In the genomic region with DNA sequence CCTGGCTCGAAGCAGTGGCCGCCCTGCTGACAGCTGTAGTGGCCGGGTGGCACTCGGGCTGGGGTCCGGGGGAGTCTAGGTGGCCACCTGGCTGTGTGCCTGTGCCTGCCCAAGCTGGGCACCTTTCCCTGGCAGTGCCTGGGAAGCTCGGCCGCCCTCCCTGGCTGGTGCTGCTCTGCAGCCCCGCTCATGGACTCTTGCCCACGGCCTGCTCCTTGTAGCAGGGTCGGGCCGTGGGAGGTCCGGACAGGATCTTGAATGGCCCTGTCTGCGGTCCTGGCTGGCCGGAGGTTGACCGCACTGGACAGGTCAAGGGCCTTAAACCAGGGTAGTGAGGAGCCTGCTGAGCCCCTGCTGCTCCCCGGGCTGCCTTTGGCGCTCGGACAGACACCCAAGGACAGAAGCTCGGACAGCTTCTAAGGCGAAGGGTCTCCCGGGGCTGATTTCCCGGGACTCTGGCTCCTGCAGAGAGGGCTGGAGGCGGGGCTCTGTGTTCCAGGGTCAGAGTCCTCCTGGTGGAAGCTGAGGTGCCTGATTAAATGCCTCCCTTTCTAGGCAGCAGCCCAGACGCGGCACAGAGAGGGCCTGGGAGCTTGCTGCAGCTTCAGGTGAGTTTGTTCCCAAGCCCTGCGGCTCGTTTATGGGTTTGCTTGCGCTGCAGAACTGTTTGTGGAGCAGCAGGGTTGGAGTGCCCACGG, we compare ENCODE assay signal across 12 cellular contexts. TPM values are rescaled to one million over a fixed set of nuclear protein-coding genes. Genes with fewer than 3 reads are reported as not detected.
DNase-seq lines count a peak whose midpoint lies in the region; ATAC-seq, FAIRE-seq and TF ChIP-seq lines count a peak whose summit lies in the region.
"Had no signal": no experiment of that assay in that cellular context is flagged by ENCODE, and none has a peak within 500 bp of the region (broad histone marks: within the 10 kb centered on the region; RNA-seq: fewer than 3 reads in every experiment).

No MANE protein-coding gene starts in this region.

- TF ChIP-seq CTCF in kidney (IDR thresholded peaks at IDR 0.05; ENCODE audit: borderline replicate concordance, extremely low read depth, insufficient read depth): no peak

- ATAC-seq in HG02870 (IDR thresholded peaks at IDR 0.05; ENCODE audit: unreplicated experiment): no peak
- ATAC-seq: activated T-helper 17 cell treated with anti-CD3 and anti-CD28 coated beads, Interleukin-2, amount 50 U/mL, for 72 hours had no signal

- no peaks in the 10 kb centered on the region for H3K27me3 ChIP-seq in small intestine (ENCODE audit: control insufficient read depth in 2 of 2, insufficient read depth in 2 of 2, low read length in 2 of 2)

- FAIRE-seq in kidney (lab: Jason Lieb, UNC) (no peak), small intestine (lab: Jason Lieb, UNC) (no peak)

- H3K9ac ChIP-seq in kidney (ENCODE audit: low read length in 2 of 2): no peak overlapping the region

- H3K36me3 ChIP-seq in kidney (ENCODE audit: control insufficient read depth in 1 of 2, insufficient read depth in 2 of 2, low read length in 2 of 2) (no peaks in the 10 kb centered on the region), small intestine (ENCODE audit: control insufficient read depth in 2 of 2, insufficient read depth in 2 of 2, low read length in 2 of 2) (peaks cover 0 to 6% of the 10 kb centered on the region in 2 donors)
- H3K36me3 ChIP-seq: thoracic aorta had no signal

- no peaks in the 10 kb centered on the region for H3K9me3 ChIP-seq in kidney (ENCODE audit: control insufficient read depth in 1 of 2, low read length in 2 of 2)
- no peaks in the 10 kb centered on the region for H3K9me3 ChIP-seq in small intestine (ENCODE audit: control insufficient read depth, low read depth)
- H3K9me3 ChIP-seq: thoracic aorta had no signal

- WGBS in small intestine, 3 donors: 21 to 67% (median 29%) methylated on average over 28 to 29 of the region's 29 CpGs

- H3K4me3 ChIP-seq in kidney (ENCODE audit: low read length in 2 of 2): peak overlapping the region in 1 of 2 donors; percentile 25
- H3K4me3 ChIP-seq in small intestine (ENCODE audit: low read depth in 1 of 2, low read length in 2 of 2): peak overlapping the region; percentile 26 to 69
- H3K4me3 ChIP-seq: thoracic aorta had no signal

- intact Hi-C loops in kidney (cut with DNase I) (no loop called here), posterior cingulate gyrus (cut with DNase I) (no loop called here)

- H3K4me1 ChIP-seq in kidney (ENCODE audit: control insufficient read depth in 1 of 2, insufficient read depth in 1 of 2, low read depth in 1 of 2, low read length in 2 of 2) (peaks cover 8 to 22% of the 10 kb centered on the region in 2 donors), small intestine (ENCODE audit: control insufficient read depth in 2 of 2, insufficient read depth in 1 of 2, low read depth in 1 of 2, low read length in 1 of 2) (peaks cover 5 to 13% of the 10 kb centered on the region in 2 donors)

- DNase-seq in NCI-H2107 treated with DMSO at 0.1 percent for 48 hours (lab: John Stamatoyannopoulos, UW; ENCODE audit: unreplicated experiment) (peak; percentile 15), NCI-H2107 (lab: John Stamatoyannopoulos, UW) (no peak), kidney (no peak), small intestine (peak; percentile 91), posterior cingulate gyrus (no peak)
- DNase-seq: 8988T; activated CD4-positive, alpha-beta T cell treated with anti-CD3 and anti-CD28 coated beads, Interleukin-2, amount 10 ng/mL, durations not matched to agents 7 days and 5 days had no signal

- H3K27ac ChIP-seq in kidney (ENCODE audit: low read depth in 2 of 2, low read length in 2 of 2) (peak overlapping the region; percentile 20 to 71), small intestine (ENCODE audit: low read depth in 1 of 2, low read length in 1 of 2) (peak overlapping the region; percentile 95 to 99)
- H3K27ac ChIP-seq: thoracic aorta had no signal

RNA-seq across cellular contexts. Expression of a gene that starts 6.0 kb away (rescaled TPM):
- 52.9 TPM for total RNA-seq in kidney
- polyA plus RNA-seq in kidney (ENCODE audit: insufficient read depth, low read depth, low replicate concordance) (17.9 TPM), small intestine (100 to 1,000 TPM in 1 of 3 donors, 10 to 100 TPM in 2; 64.5 to 105 (median 75.9) TPM)

RNA-seq across cellular contexts. Expression of a gene that starts 26.7 kb away (rescaled TPM):
- 1.8 TPM for total RNA-seq in kidney
- polyA plus RNA-seq in kidney (ENCODE audit: insufficient read depth, low read depth, low replicate concordance): 24.4 TPM
- polyA plus RNA-seq in small intestine: not detected
- total RNA-seq: activated CD4-positive, alpha-beta T cell treated with anti-CD3 and anti-CD28 coated beads, Interleukin-2, amount 10 ng/mL, durations not matched to agents 7 days and 5 days; activated T-helper 17 cell treated with anti-CD3 and anti-CD28 coated beads, Interleukin-2, amount 50 U/mL, for 72 hours; mesenteric fat pad had no signal
- polyA plus RNA-seq: IgD-negative memory B cell had no signal

RNA-seq across cellular contexts. Expression of a gene that starts 33.3 kb away (rescaled TPM):
- 3.3 TPM for total RNA-seq in kidney
- polyA plus RNA-seq in kidney (ENCODE audit: insufficient read depth, low read depth, low replicate concordance): 17.4 TPM
- under 1 TPM in 2 of 3 donors, not detected in 1; 0.45 to 0.79 TPM for polyA plus RNA-seq in small intestine

RNA-seq across cellular contexts. Expression of a gene that starts 36.2 kb away (rescaled TPM):
- 92.9 TPM for total RNA-seq in kidney
- 118 TPM for polyA plus RNA-seq in kidney (ENCODE audit: insufficient read depth, low read depth, low replicate concordance)
- 10 to 100 TPM; 26.8 to 43.5 (median 29.2) TPM for polyA plus RNA-seq in small intestine

RNA-seq across cellular contexts. Expression of a gene that starts 56.3 kb away (rescaled TPM):
- total RNA-seq in kidney: 24.0 TPM
- polyA plus RNA-seq in kidney (ENCODE audit: insufficient read depth, low read depth, low replicate concordance) (18.1 TPM), small intestine (10 to 100 TPM; 28.9 to 49.0 (median 39.7) TPM)

Comparison
In these comparisons a context has a peak if more than half of its experiments do, and no peak if none do; other contexts are left out.
1. DNase-seq: peak in NCI-H2107 treated with DMSO at 0.1 percent for 48 hours (single experiment) and small intestine (single experiment); none in NCI-H2107 (single experiment), kidney (single experiment) and posterior cingulate gyrus (0 of 10).
2. RNA of a gene that starts 26.7 kb away (polyA plus RNA-seq): 24.4 TPM in kidney (single experiment); not detected in small intestine; every median in the first group is over 10 times any median in the second.
3. RNA of a gene that starts 33.3 kb away (polyA plus RNA-seq): 17.4 TPM in kidney (single experiment); 0.45 to 0.79 TPM in small intestine; every median in the first group is over 10 times any median in the second.